Comparison of ENCODE assay signal across 10 cellular contexts in genomic region chr10:112689327-112689726, GRCh38.
DNase-seq lines count a peak whose midpoint lies in the region; ATAC-seq, FAIRE-seq and TF ChIP-seq lines count a peak whose summit lies in the region.
"Had no signal": no experiment of that assay in that cellular context is flagged by ENCODE, and none has a peak within 500 bp of the region (broad histone marks: within the 10 kb centered on the region; RNA-seq: fewer than 3 reads in every experiment).

No MANE protein-coding gene starts in this region.

- no peak overlapping the region for H3K27ac ChIP-seq in DND-41 (ENCODE audit: low read length)
- H3K27ac ChIP-seq in CD8-positive, alpha-beta T cell (ENCODE audit: low read depth, low read length): no peak overlapping the region
- H3K27ac ChIP-seq: sigmoid colon had no signal

- no peaks in the 10 kb centered on the region for H3K27me3 ChIP-seq in DND-41 (ENCODE audit: insufficient read depth, low read length, poor library complexity)
- H3K27me3 ChIP-seq in CD8-positive, alpha-beta T cell (ENCODE audit: insufficient read depth, low read length): no peaks in the 10 kb centered on the region
- H3K27me3 ChIP-seq: sigmoid colon had no signal

- FAIRE-seq in GM12892 (lab: Jason Lieb, UNC): no peak

- no peak overlapping the region for H3K9ac ChIP-seq in DND-41 (ENCODE audit: low read depth, low read length)

- peaks cover 2% of the 10 kb centered on the region for H3K27me3 Mint-ChIP-seq in endothelial cell (ENCODE audit: unreplicated experiment)
- H3K27me3 Mint-ChIP-seq in nephron (ENCODE audit: low read depth): no peaks in the 10 kb centered on the region
- H3K27me3 Mint-ChIP-seq in CD8-positive, alpha-beta T cell (ENCODE audit: low read depth): no peaks in the 10 kb centered on the region

- H3K9me3 Mint-ChIP-seq in endothelial cell (ENCODE audit: unreplicated experiment): no peaks in the 10 kb centered on the region
- H3K9me3 Mint-ChIP-seq in nephron: no peaks in the 10 kb centered on the region
- H3K9me3 Mint-ChIP-seq in CD8-positive, alpha-beta T cell: no peaks in the 10 kb centered on the region

- TF ChIP-seq CTCF in DND-41 (IDR thresholded peaks at IDR 0.05; ENCODE audit: borderline replicate concordance, extremely low read depth, low read length, poor library complexity, severe bottlenecking) (peak; percentile 43), endothelial cell (IDR thresholded peaks at IDR 0.05; ENCODE audit: unreplicated experiment) (peak; percentile 29), nephron (IDR thresholded peaks at IDR 0.05; ENCODE audit: unreplicated experiment in 3 of 3) (peak; percentile 18 to 33 (median 29))
- no peak for TF ChIP-seq CTCF in CD8-positive, alpha-beta T cell (IDR thresholded peaks at IDR 0.05)

- H3K27ac Mint-ChIP-seq in endothelial cell (ENCODE audit: unreplicated experiment) (no peak overlapping the region), nephron (no peak overlapping the region)
- no peak overlapping the region for H3K27ac Mint-ChIP-seq in CD8-positive, alpha-beta T cell

- H3K4me3 ChIP-seq in DND-41 (ENCODE audit: low read depth in 1 of 2, low read length in 2 of 2): no peak overlapping the region
- no peak overlapping the region for H3K4me3 ChIP-seq in CD8-positive, alpha-beta T cell (ENCODE audit: low read depth, low read length)
- H3K4me3 ChIP-seq: sigmoid colon had no signal

- POLR2A ChIA-PET in CD8-positive, alpha-beta T cell (lab: Charles Lee): no interaction called here

- H3K4me1 Mint-ChIP-seq in endothelial cell (ENCODE audit: unreplicated experiment) (no peaks in the 10 kb centered on the region), nephron (no peaks in the 10 kb centered on the region)
- no peaks in the 10 kb centered on the region for H3K4me1 Mint-ChIP-seq in CD8-positive, alpha-beta T cell (ENCODE audit: low read depth)

- H4K20me1 ChIP-seq in DND-41 (ENCODE audit: insufficient read depth, low read length): no peaks in the 10 kb centered on the region

- peak; percentile 33; the same call in 1 of the 3 replicates for ATAC-seq in DND-41 (ENCODE audit: insufficient read depth, low read depth)
- no peak for ATAC-seq in CD8-positive, alpha-beta T cell
- no peak for ATAC-seq in HG02678 (IDR thresholded peaks at IDR 0.05; ENCODE audit: unreplicated experiment)

- H3K4me3 Mint-ChIP-seq in endothelial cell (ENCODE audit: unreplicated experiment) (no peak overlapping the region), nephron (no peak overlapping the region)
- no peak overlapping the region for H3K4me3 Mint-ChIP-seq in CD8-positive, alpha-beta T cell

- H2AFZ ChIP-seq in DND-41 (ENCODE audit: low read depth, low read length): no peak overlapping the region

- CTCF ChIA-PET in CD8-positive, alpha-beta T cell (lab: Charles Lee): interaction anchor here (0.8 kb wide), 1 partner anchor 10 kb away, joined by 3 read pairs; no protein-coding TSS in a partner anchor

- no peaks in the 10 kb centered on the region for H3K4me1 ChIP-seq in DND-41 (ENCODE audit: insufficient read depth, low read length)
- H3K4me1 ChIP-seq in CD8-positive, alpha-beta T cell (ENCODE audit: insufficient read depth, low read length): no peaks in the 10 kb centered on the region
- H3K4me1 ChIP-seq: sigmoid colon had no signal

- no peak overlapping the region for H3K4me2 ChIP-seq in DND-41 (ENCODE audit: insufficient read depth, low read length)

- no peaks in the 10 kb centered on the region for H3K36me3 ChIP-seq in DND-41 (ENCODE audit: insufficient read depth, low read length)
- no peaks in the 10 kb centered on the region for H3K36me3 ChIP-seq in CD8-positive, alpha-beta T cell (ENCODE audit: insufficient read depth, low read length)
- H3K36me3 ChIP-seq: sigmoid colon had no signal

- intact Hi-C loops in CD8-positive, alpha-beta T cell (cut with DNase I, micrococcal nuclease): no loop called here

- H3K79me2 ChIP-seq in DND-41 (ENCODE audit: insufficient read depth, low read length): no peaks in the 10 kb centered on the region

- no peaks in the 10 kb centered on the region for H3K9me3 ChIP-seq in DND-41 (ENCODE audit: insufficient read depth, low read length, severe bottlenecking)
- no peaks in the 10 kb centered on the region for H3K9me3 ChIP-seq in CD8-positive, alpha-beta T cell (ENCODE audit: low read length)
- H3K9me3 ChIP-seq: sigmoid colon had no signal

- DNase-seq in DND-41 (no peak), Kasumi-1 (lab: John Stamatoyannopoulos, UW) (peak; percentile 16 to 38), endothelial cell (ENCODE audit: low spot score) (peak; percentile 44), GM12892 (ENCODE audit: insufficient read length) (no peak), T-helper 1 cell (no peak)
- no peak for DNase-seq in CD8-positive, alpha-beta T cell
- DNase-seq: activated gamma-delta T cell treated with Interleukin-2 at 50 U/mL for 16 hours, sigmoid colon had no signal

- H3K36me3 Mint-ChIP-seq in endothelial cell (ENCODE audit: low read depth, unreplicated experiment) (no peaks in the 10 kb centered on the region), nephron (ENCODE audit: low read depth) (no peaks in the 10 kb centered on the region)
- H3K36me3 Mint-ChIP-seq in CD8-positive, alpha-beta T cell: peaks cover 35% of the 10 kb centered on the region

- TF ChIP-seq POLR2A in GM12892 (IDR thresholded peaks at IDR 0.05; ENCODE audit: low read depth, low read length): no peak

Comparison
In these comparisons a context has a peak if more than half of its experiments do, and no peak if none do; other contexts are left out.
1. DNase-seq: peak in Kasumi-1 (2 of 2) and endothelial cell (single experiment); none in DND-41 (single experiment), CD8-positive, alpha-beta T cell (0 of 7), GM12892 (single experiment) and T-helper 1 cell (0 of 5).